Comparison of ENCODE assay signal across 24 cellular contexts in genomic region chr4:113179996-113180395, GRCh38.
DNase-seq lines count a peak whose midpoint lies in the region; ATAC-seq and TF ChIP-seq lines count a peak whose summit lies in the region.
"Had no signal": no experiment of that assay in that cellular context is flagged by ENCODE, and none has a peak within 500 bp of the region (broad histone marks: within the 10 kb centered on the region; RNA-seq: fewer than 3 reads in every experiment).

No MANE protein-coding gene starts in this region.

- H3K4me1 Mint-ChIP-seq in endodermal cell, result no peaks in the 10 kb centered on the region
- H3K4me1 Mint-ChIP-seq: activated CD4-positive, alpha-beta T cell treated with anti-CD3 and anti-CD28 coated beads for 36 hours; H9; immature natural killer cell; nephron had no signal

- no peak for TF ChIP-seq POLR2A in vagina (IDR thresholded peaks at IDR 0.05)

- H3K36me3 ChIP-seq in heart right ventricle (no peaks in the 10 kb centered on the region), adipocyte (ENCODE audit: control insufficient read depth, insufficient read depth, low read length, severe bottlenecking) (no peaks in the 10 kb centered on the region), vagina (no peaks in the 10 kb centered on the region), endodermal cell (ENCODE audit: control insufficient read depth, insufficient read depth, low read length) (peaks cover 8% of the 10 kb centered on the region)
- H3K36me3 ChIP-seq: MG63, uterus had no signal

- H3K4me3 Mint-ChIP-seq in endodermal cell, result no peak overlapping the region
- H3K4me3 Mint-ChIP-seq: activated CD4-positive, alpha-beta T cell treated with anti-CD3 and anti-CD28 coated beads for 36 hours; brain; CD8-positive, alpha-beta T cell; H9; immature natural killer cell; nephron had no signal

- H3K27ac ChIP-seq in heart right ventricle (peak overlapping the region in 4 of 10 donors; percentile 29 to 49 (median 37)), vagina (peak overlapping the region; percentile 16), endodermal cell (ENCODE audit: low read depth, low read length) (no peak overlapping the region)
- H3K27ac ChIP-seq: uterus had no signal

- H3K36me3 Mint-ChIP-seq in endodermal cell (ENCODE audit: low read depth), result peaks cover 18% of the 10 kb centered on the region
- H3K36me3 Mint-ChIP-seq: CD8-positive, alpha-beta T cell; immature natural killer cell had no signal

- H3K9me3 Mint-ChIP-seq in endodermal cell, result no peaks in the 10 kb centered on the region
- H3K9me3 Mint-ChIP-seq: CD8-positive, alpha-beta T cell; nephron had no signal

- H3K4me3 ChIP-seq in heart right ventricle (no peak overlapping the region), adipocyte (ENCODE audit: low read length) (peak overlapping the region; percentile 69), foreskin fibroblast (ENCODE audit: low read depth in 1 of 2, low read length in 2 of 2) (no peak overlapping the region), vagina (no peak overlapping the region), endodermal cell (ENCODE audit: low read length) (no peak overlapping the region)
- H3K4me3 ChIP-seq: MG63, uterus had no signal

- peaks cover 0 to under 1% (median 0%) of the 10 kb centered on the region in 11 donors for H3K9me3 ChIP-seq in heart right ventricle
- no peaks in the 10 kb centered on the region for H3K9me3 ChIP-seq in adipocyte (ENCODE audit: control insufficient read depth, low read length)
- no peaks in the 10 kb centered on the region for H3K9me3 ChIP-seq in vagina
- no peaks in the 10 kb centered on the region for H3K9me3 ChIP-seq in endodermal cell (ENCODE audit: control insufficient read depth, low read length)
- H3K9me3 ChIP-seq: MG63, uterus had no signal

- no peak overlapping the region for H3K27ac Mint-ChIP-seq in endodermal cell
- H3K27ac Mint-ChIP-seq: activated CD4-positive, alpha-beta T cell treated with anti-CD3 and anti-CD28 coated beads for 36 hours; brain; CD8-positive, alpha-beta T cell; H9; immature natural killer cell; nephron had no signal

- DNase-seq in heart right ventricle (no peak), Right ventricle myocardium inferior (ENCODE audit: missing footprints) (no peak), adipocyte (ENCODE audit: low read depth) (peak; percentile 39), foreskin fibroblast (peak; percentile 38 to 73), vagina (ENCODE audit: extremely low spot score in 2 of 2) (no peak), endodermal cell (no peak)
- DNase-seq in activated CD4-positive, CD25-positive, alpha-beta regulatory T cell (lab: John Stamatoyannopoulos, UW), result no peak
- DNase-seq: ACHN; activated CD4-positive, alpha-beta T cell treated with anti-CD3 and anti-CD28 coated beads for 36 hours; activated CD8-positive, alpha-beta memory T cell treated with anti-CD3 and anti-CD28 coated beads, Interleukin-2, amount 50 U/mL, for 48 hours; activated naive CD4-positive, alpha-beta T cell treated with Interleukin-2 at 50 U/mL for 16 hours; CD8-positive, alpha-beta T cell; effector CD4-positive, alpha-beta T cell; H9; immature natural killer cell; MG63; NCI-H1930; NCI-H526; stimulated activated CD4-positive, alpha-beta T cell treated with anti-CD3 and anti-CD28 coated beads, Interleukin-1b, Interleukin-23, amount 100 ng/mL, for 48 hours; T1000; uterus had no signal

- no peaks in the 10 kb centered on the region for H3K27me3 ChIP-seq in heart right ventricle
- H3K27me3 ChIP-seq in adipocyte (replicated peaks; ENCODE audit: control insufficient read depth, insufficient read depth, low read length), result no peaks in the 10 kb centered on the region
- no peaks in the 10 kb centered on the region for H3K27me3 ChIP-seq in vagina
- no peaks in the 10 kb centered on the region for H3K27me3 ChIP-seq in endodermal cell (ENCODE audit: control insufficient read depth, insufficient read depth, low read length, poor library complexity, severe bottlenecking)
- H3K27me3 ChIP-seq: MG63, uterus had no signal

- H3K4me1 ChIP-seq in heart right ventricle, result peaks cover 7 to 63% (median 39%) of the 10 kb centered on the region in 9 donors
- H3K4me1 ChIP-seq in adipocyte (ENCODE audit: control insufficient read depth, insufficient read depth, low read length), result peaks cover 38% of the 10 kb centered on the region
- H3K4me1 ChIP-seq in vagina, result no peaks in the 10 kb centered on the region
- no peaks in the 10 kb centered on the region for H3K4me1 ChIP-seq in endodermal cell (ENCODE audit: control insufficient read depth, insufficient read depth, low read length)
- H3K4me1 ChIP-seq: uterus had no signal

- no peak for TF ChIP-seq CTCF in heart right ventricle (IDR thresholded peaks at IDR 0.05)
- no peak for TF ChIP-seq CTCF in foreskin fibroblast (IDR thresholded peaks at IDR 0.05; ENCODE audit: low read depth, low read length)
- no peak for TF ChIP-seq CTCF in vagina (IDR thresholded peaks at IDR 0.05)
- TF ChIP-seq CTCF in endodermal cell (conservative IDR thresholded peaks at IDR 0.05), result no peak

- peak in 6 of 8 donors; percentile 34 to 49 (median 42) for ATAC-seq in heart right ventricle
- ATAC-seq in Right ventricle myocardium inferior, result no peak
- no peak for ATAC-seq in HG02571 (IDR thresholded peaks at IDR 0.05; ENCODE audit: unreplicated experiment)
- ATAC-seq: activated CD4-positive, alpha-beta T cell treated with anti-CD3 and anti-CD28 coated beads for 36 hours; CD8-positive, alpha-beta T cell had no signal

- WGBS in heart right ventricle, 2 donors, result 32 to 36% methylated on average over 2 of the region's 2 CpGs
- WGBS in endodermal cell (ENCODE audit: insufficient coverage in 1 of 2, insufficient read length in 1 of 2), 2 experiments, result 91 to 100% methylated on average over 1 to 2 of the region's 2 CpGs

- no peaks in the 10 kb centered on the region for H3K27me3 Mint-ChIP-seq in endodermal cell (ENCODE audit: insufficient read depth)
- H3K27me3 Mint-ChIP-seq: brain had no signal

- intact Hi-C loops in heart right ventricle (cut with DNase I) (loop anchor here in 1 of 10 donors (5.0 kb wide), 1 partner anchor 68 kb away; no protein-coding TSS in a partner anchor), Right ventricle myocardium inferior (cut with DNase I) (loop anchor here (2.0 to 10.0 kb wide), 2 partner anchors 33 to 75 kb away; no protein-coding TSS in a partner anchor), vagina (cut with DNase I) (no loop called here)

- H3K9ac ChIP-seq in adipocyte (ENCODE audit: low read length) (peak overlapping the region; percentile 85), endodermal cell (ENCODE audit: extremely low read depth, low read length, poor library complexity, severe bottlenecking) (no peak overlapping the region)

Comparison
In these comparisons a context has a peak if more than half of its experiments do, and no peak if none do; other contexts are left out.
1. ATAC-seq: peak in heart right ventricle (6 of 8); none in Right ventricle myocardium inferior (single experiment) and HG02571 (single experiment).
2. DNase-seq: peak in adipocyte (single experiment) and foreskin fibroblast (2 of 2); none in heart right ventricle (0 of 2), Right ventricle myocardium inferior (single experiment), vagina (0 of 2), activated CD4-positive, CD25-positive, alpha-beta regulatory T cell (0 of 4) and endodermal cell (single experiment).